35 cellular contexts compared by ENCODE assay signal in genomic region chr4:30416547-30416946, GRCh38.
"Had no signal": no experiment of that assay in that cellular context is flagged by ENCODE, and none has a peak within 500 bp of the region (broad histone marks: within the 10 kb centered on the region; RNA-seq: fewer than 3 reads in every experiment).

No MANE protein-coding gene starts in this region.

- H3K4me3 Mint-ChIP-seq: activated B cell treated with CpG ODN at 0.5 μM for 24 hours; activated CD8-positive, alpha-beta T cell treated with anti-CD3 and anti-CD28 coated beads for 36 hours; activated naive CD4-positive, alpha-beta T cell treated with anti-CD3 and anti-CD28 coated beads for 36 hours; activated naive CD4-positive, alpha-beta T cell treated with anti-CD3 and anti-CD28 coated beads, Interleukin-2, amount 50 U/mL, for 24 hours; activated naive CD8-positive, alpha-beta T cell treated with anti-CD3 and anti-CD28 coated beads for 36 hours; activated naive CD8-positive, alpha-beta T cell treated with anti-CD3 and anti-CD28 coated beads, Interleukin-2, amount 50 U/mL, for 24 hours; activated T-cell treated with anti-CD3 and anti-CD28 coated beads, Interleukin-2, amount 50 U/mL, for 4 hours; activated T-helper 17 cell treated with anti-CD3 and anti-CD28 coated beads, Interleukin-2, amount 50 U/mL, for 72 hours; central memory CD8-positive, alpha-beta T cell; dendritic cell treated with granulocyte-macrophage colony-stimulating factor and Interleukin-4, amounts not matched to agents 40 ng/mL and 50 ng/mL, for 4 days; T-helper 17 cell; T-helper 2 cell treated with Interferon-gamma antibody and Interleukin-4, amounts not matched to agents 5 μg/mL and 100 μg/mL, for 36 hours had no signal

- H3K27ac Mint-ChIP-seq: activated B cell treated with CpG ODN at 0.5 μM for 24 hours; activated CD8-positive, alpha-beta T cell treated with anti-CD3 and anti-CD28 coated beads for 36 hours; activated naive CD4-positive, alpha-beta T cell treated with anti-CD3 and anti-CD28 coated beads for 36 hours; activated naive CD4-positive, alpha-beta T cell treated with anti-CD3 and anti-CD28 coated beads, Interleukin-2, amount 50 U/mL, for 24 hours; activated naive CD8-positive, alpha-beta T cell treated with anti-CD3 and anti-CD28 coated beads for 36 hours; activated naive CD8-positive, alpha-beta T cell treated with anti-CD3 and anti-CD28 coated beads, Interleukin-2, amount 50 U/mL, for 24 hours; activated T-helper 17 cell treated with anti-CD3 and anti-CD28 coated beads, Interleukin-2, amount 50 U/mL, for 72 hours; dendritic cell treated with granulocyte-macrophage colony-stimulating factor and Interleukin-4, amounts not matched to agents 40 ng/mL and 50 ng/mL, for 4 days; T-helper 17 cell; T-helper 2 cell treated with Interferon-gamma antibody and Interleukin-4, amounts not matched to agents 5 μg/mL and 100 μg/mL, for 36 hours had no signal

- H3K36me3 Mint-ChIP-seq: activated naive CD4-positive, alpha-beta T cell treated with anti-CD3 and anti-CD28 coated beads, Interleukin-2, amount 50 U/mL, for 24 hours; activated naive CD8-positive, alpha-beta T cell treated with anti-CD3 and anti-CD28 coated beads for 36 hours had no signal

- H3K27me3 Mint-ChIP-seq: activated B cell treated with CpG ODN at 0.5 μM for 24 hours; activated CD8-positive, alpha-beta T cell treated with anti-CD3 and anti-CD28 coated beads for 36 hours; activated naive CD4-positive, alpha-beta T cell treated with anti-CD3 and anti-CD28 coated beads, Interleukin-2, amount 50 U/mL, for 24 hours; activated naive CD8-positive, alpha-beta T cell treated with anti-CD3 and anti-CD28 coated beads for 36 hours; activated naive CD8-positive, alpha-beta T cell treated with anti-CD3 and anti-CD28 coated beads, Interleukin-2, amount 50 U/mL, for 24 hours; activated T-helper 17 cell treated with anti-CD3 and anti-CD28 coated beads, Interleukin-2, amount 50 U/mL, for 72 hours; central memory CD8-positive, alpha-beta T cell; dendritic cell treated with granulocyte-macrophage colony-stimulating factor and Interleukin-4, amounts not matched to agents 40 ng/mL and 50 ng/mL, for 4 days; T-helper 17 cell had no signal

- H3K4me1 ChIP-seq: adrenal gland, body of pancreas, breast epithelium, esophagus muscularis mucosa, foreskin keratinocyte, gastrocnemius medialis, heart left ventricle had no signal

- H3K9me3 ChIP-seq: gastrocnemius medialis had no signal

- DNase-seq: activated B cell treated with CpG ODN at 0.5 μM for 24 hours; activated CD4-positive, alpha-beta T cell treated with anti-CD3 and anti-CD28 coated beads for 48 hours; activated CD4-positive, alpha-beta T cell treated with anti-CD3 and anti-CD28 coated beads, Interleukin-2, amount 50 U/mL, for 1 hour; activated CD4-positive, alpha-beta T cell treated with anti-CD3 and anti-CD28 coated beads, Interleukin-2, amount 50 U/mL, for 48 hours; activated CD8-positive, alpha-beta memory T cell treated with anti-CD3 and anti-CD28 coated beads for 24 hours; activated CD8-positive, alpha-beta T cell treated with anti-CD3 and anti-CD28 coated beads for 36 hours; activated effector memory CD4-positive, alpha-beta T cell treated with Interleukin-2 at 50 U/mL for 16 hours; activated gamma-delta T cell treated with Interleukin-2 at 50 U/mL for 16 hours; activated naive CD4-positive, alpha-beta T cell treated with anti-CD3 and anti-CD28 coated beads for 36 hours; activated naive CD8-positive, alpha-beta T cell treated with anti-CD3 and anti-CD28 coated beads for 36 hours; activated naive CD8-positive, alpha-beta T cell treated with anti-CD3 and anti-CD28 coated beads, Interleukin-2, amount 50 U/mL, for 24 hours; activated T-cell treated with anti-CD3 and anti-CD28 coated beads, Interleukin-2, amount 50 U/mL, for 4 hours; adrenal gland; amygdala; aorta; body of pancreas; dorsolateral prefrontal cortex; effector memory CD4-positive, alpha-beta T cell; erythroblast; foreskin keratinocyte; gastrocnemius medialis; glutamatergic neuron; heart left ventricle; T-helper 17 cell; T1000; WERI-Rb-1 had no signal

- H3K4me3 ChIP-seq: adrenal gland, body of pancreas, breast epithelium, coronary artery, dorsolateral prefrontal cortex, esophagus muscularis mucosa, gastrocnemius medialis, heart left ventricle had no signal

- H3K36me3 ChIP-seq: adrenal gland, breast epithelium, esophagus muscularis mucosa, gastrocnemius medialis, heart left ventricle, WERI-Rb-1 had no signal

- ATAC-seq: activated CD4-positive, CD25-positive, alpha-beta regulatory T cell treated with anti-CD3 and anti-CD28 coated beads, Interleukin-2, amount 50 U/mL, for 24 hours; activated CD8-positive, alpha-beta T cell treated with anti-CD3 and anti-CD28 coated beads for 36 hours; activated naive CD8-positive, alpha-beta T cell treated with anti-CD3 and anti-CD28 coated beads, Interleukin-2, amount 50 U/mL, for 24 hours; activated T-cell treated with anti-CD3 and anti-CD28 coated beads, Interleukin-2, amount 50 U/mL, for 4 hours; activated T-helper 17 cell treated with anti-CD3 and anti-CD28 coated beads, Interleukin-2, amount 50 U/mL, for 72 hours; body of pancreas; foreskin keratinocyte; gastrocnemius medialis; heart left ventricle; T-helper 17 cell had no signal

- H3K4me1 Mint-ChIP-seq: activated B cell treated with CpG ODN at 0.5 μM for 24 hours; activated naive CD4-positive, alpha-beta T cell treated with anti-CD3 and anti-CD28 coated beads, Interleukin-2, amount 50 U/mL, for 24 hours; activated naive CD8-positive, alpha-beta T cell treated with anti-CD3 and anti-CD28 coated beads for 36 hours; activated naive CD8-positive, alpha-beta T cell treated with anti-CD3 and anti-CD28 coated beads, Interleukin-2, amount 50 U/mL, for 24 hours; activated T-helper 17 cell treated with anti-CD3 and anti-CD28 coated beads, Interleukin-2, amount 50 U/mL, for 72 hours; central memory CD8-positive, alpha-beta T cell; T-helper 17 cell had no signal

- H3K27me3 ChIP-seq: adrenal gland, body of pancreas, breast epithelium, dorsolateral prefrontal cortex, esophagus muscularis mucosa, foreskin keratinocyte, gastrocnemius medialis, heart left ventricle had no signal

- H3K27ac ChIP-seq: adrenal gland, body of pancreas, breast epithelium, coronary artery, dorsolateral prefrontal cortex, esophagus muscularis mucosa, foreskin keratinocyte, gastrocnemius medialis, heart left ventricle, WERI-Rb-1 had no signal
